Comparison of ENCODE assay signal across 16 cellular contexts in the genomic region with DNA sequence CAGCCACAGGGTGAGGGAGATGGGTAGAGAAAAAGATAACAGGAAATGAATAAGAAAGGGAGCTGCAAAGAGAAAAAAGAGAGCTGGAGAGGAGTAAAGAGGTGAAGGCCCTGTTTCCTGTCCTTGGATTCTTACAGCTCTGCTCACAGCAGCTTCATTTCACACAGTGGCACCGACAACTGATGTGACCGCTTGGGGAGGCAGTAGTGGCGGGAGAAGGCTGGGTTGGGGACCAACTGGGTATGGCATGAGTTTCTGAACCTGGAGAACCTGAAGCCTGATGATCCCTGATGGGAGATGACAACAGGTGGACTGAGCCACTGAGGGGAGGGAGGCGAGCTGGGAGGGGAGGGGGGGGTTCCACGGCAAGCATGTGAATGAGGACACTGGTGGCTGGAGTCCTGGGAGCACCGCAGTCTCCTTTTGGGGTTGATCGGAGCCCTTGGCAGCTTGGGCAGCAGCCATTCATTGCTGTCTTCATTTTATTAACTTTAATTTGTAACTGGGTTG. TPM values are rescaled to one million over a fixed set of nuclear protein-coding genes. Genes with fewer than 3 reads are reported as not detected.
DNase-seq lines count a peak whose midpoint lies in the region; ATAC-seq, FAIRE-seq and TF ChIP-seq lines count a peak whose summit lies in the region.
"Had no signal": no experiment of that assay in that cellular context is flagged by ENCODE, and none has a peak within 500 bp of the region (broad histone marks: within the 10 kb centered on the region; RNA-seq: fewer than 3 reads in every experiment).

No MANE protein-coding gene starts in this region.

- H3K9me3 ChIP-seq in CD4-positive, alpha-beta T cell (ENCODE audit: control insufficient read depth, low read length), result no peaks in the 10 kb centered on the region
- no peaks in the 10 kb centered on the region for H3K9me3 ChIP-seq in H1 (ENCODE audit: insufficient read depth in 2 of 2, low read depth in 1 of 2, low read length in 1 of 2)
- no peaks in the 10 kb centered on the region for H3K9me3 ChIP-seq in neuron (ENCODE audit: low read length)
- H3K9me3 ChIP-seq in vagina, result no peaks in the 10 kb centered on the region

- no peak overlapping the region for H2BK15ac ChIP-seq in H1 (ENCODE audit: low read length)

- peaks cover 40% of the 10 kb centered on the region for H3K4me1 Mint-ChIP-seq in CD4-positive, alpha-beta T cell (ENCODE audit: low read depth)
- H3K4me1 Mint-ChIP-seq in T-cell, result peaks cover 40 to 53% (median 41%) of the 10 kb centered on the region in 3 donors

- H2AFZ ChIP-seq in H1 (ENCODE audit: low read length) (no peak overlapping the region), neuron (ENCODE audit: low read depth, low read length) (peak overlapping the region; percentile 74)
- H2AFZ ChIP-seq: GM23248 had no signal

- POLR2A ChIA-PET in CD4-positive, alpha-beta T cell (lab: Charles Lee), result interaction anchor here (1.0 to 17.8 kb wide), 3 partner anchors 9 to 44 kb away, joined by 3 to 278 read pairs (median 5); partner anchors contain the start of gene TOB1
- POLR2A ChIA-PET in T-cell (lab: Charles Lee), result interaction anchor here (0.5 to 0.8 kb wide), 3 partner anchors 25 to 74 kb away, joined by 3 read pairs; no protein-coding TSS in a partner anchor
- POLR2A ChIA-PET in H1 (lab: Charles Lee; ENCODE audit: partially characterized antibody), result interaction anchor here (0.6 to 3.6 kb wide), 4 partner anchors 10 to 176 kb away, joined by 3 to 25 read pairs (median 5); partner anchors contain the start of gene TOB1

- no peak overlapping the region for H4K91ac ChIP-seq in H1 (replicated peaks; ENCODE audit: insufficient read length, low read length)

- no peak overlapping the region for H3K27ac ChIP-seq in CD4-positive, alpha-beta T cell (ENCODE audit: low read depth, low read length)
- H3K27ac ChIP-seq in H1 (ENCODE audit: low read depth, low read length) (no peak overlapping the region), vagina (no peak overlapping the region)
- H3K27ac ChIP-seq: GM23248 had no signal

- H2BK5ac ChIP-seq in H1 (ENCODE audit: low read depth, low read length), result peak overlapping the region; percentile 18; the same call in 1 of the 2 replicates

- no peak overlapping the region for H4K8ac ChIP-seq in H1 (ENCODE audit: extremely low read depth, insufficient read depth, low read length)

- no peaks in the 10 kb centered on the region for H3K79me1 ChIP-seq in H1 (ENCODE audit: low read depth, low read length)

- H3K4me1 ChIP-seq in H1 (replicated peaks in 1 of 4; ENCODE audit: control insufficient read depth in 3 of 4, insufficient read depth in 4 of 4, low read length in 3 of 4) (peaks cover 10 to 27% (median 17%) of the 10 kb centered on the region in 4 experiments), neuron (ENCODE audit: insufficient read depth, low read length) (peaks cover 37% of the 10 kb centered on the region), vagina (peaks cover 32% of the 10 kb centered on the region)

- intact Hi-C loops in CD4-positive, alpha-beta T cell (cut with DNase I, micrococcal nuclease), result no loop called here
- intact Hi-C loops in vagina (cut with DNase I), result loop anchor here (5.0 kb wide), 1 partner anchor 33 kb away; the partner anchor contains the start of gene TOB1

- no peak overlapping the region for H3K14ac ChIP-seq in H1 (ENCODE audit: insufficient read length)

- H3K23me2 ChIP-seq in H1 (ENCODE audit: low read depth, low read length), result no peaks in the 10 kb centered on the region

- H3K36me3 Mint-ChIP-seq in CD4-positive, alpha-beta T cell (ENCODE audit: low read depth), result no peaks in the 10 kb centered on the region
- no peaks in the 10 kb centered on the region for H3K36me3 Mint-ChIP-seq in T-cell

- no peak for FAIRE-seq in H1 (lab: Jason Lieb, UNC)
- FAIRE-seq: GM12891, GM19239 had no signal

- no peak for TF ChIP-seq RAD21 in H1 (IDR thresholded peaks at IDR 0.05 in 1 of 2, conservative IDR thresholded peaks at IDR 0.05 in 1 of 2; ENCODE audit: low read depth in 2 of 2, low read length in 2 of 2)

- H4K5ac ChIP-seq in H1 (ENCODE audit: insufficient read length, low read depth, low read length), result no peak overlapping the region

- no peak for DNase-seq in CD4-positive, alpha-beta T cell
- DNase-seq in T-cell (no peak), H1 (ENCODE audit: low read depth in 1 of 2, low spot score in 2 of 2) (no peak), T-helper 9 cell (no peak), NCI-H1092 (lab: John Stamatoyannopoulos, UW) (no peak), vagina (ENCODE audit: extremely low spot score in 2 of 2) (no peak)
- DNase-seq: AML-193, DMS79, GM23248, KG1, NCI-H1048, NCI-H2227 treated with DMSO at 0.1 percent for 48 hours, NCI-H524 treated with DMSO at 0.1 percent for 48 hours had no signal

- no peak overlapping the region for H2AK5ac ChIP-seq in H1 (ENCODE audit: low read depth, low read length)

- 0 out of 2 replicates have a peak overlapping the region, but pooled peaks have one; percentile 42 for H3K18ac ChIP-seq in H1 (ENCODE audit: extremely low read depth, low read length)

- no peak overlapping the region for H2BK120ac ChIP-seq in H1 (replicated peaks; ENCODE audit: low read depth, low read length)

- H3K27ac Mint-ChIP-seq in CD4-positive, alpha-beta T cell, result peak overlapping the region; percentile 47
- peak overlapping the region; percentile 55 for H3K27ac Mint-ChIP-seq in T-cell

- H3K4me3 ChIP-seq in H1 (ENCODE audit: extremely low read depth in 1 of 4, insufficient read depth in 2 of 4, low read depth in 3 of 4, low read length in 4 of 4) (no peak overlapping the region), neuron (ENCODE audit: low read length) (peak overlapping the region; percentile 13), vagina (no peak overlapping the region)
- H3K4me3 ChIP-seq: GM23248 had no signal

- 0 out of 2 replicates have a peak overlapping the region, but pooled peaks have one; percentile 38 for H2BK20ac ChIP-seq in H1 (ENCODE audit: low read length)

- no peak overlapping the region for H3K56ac ChIP-seq in H1 (replicated peaks; ENCODE audit: insufficient read length, low read depth, low read length)

- H3K4ac ChIP-seq in H1 (replicated peaks; ENCODE audit: insufficient read length, low read depth, low read length), result no peak overlapping the region

- no peak overlapping the region; the same call in 1 of the 2 replicates for H2BK12ac ChIP-seq in H1 (ENCODE audit: low read depth, low read length)

- TF ChIP-seq CTCF in CD4-positive, alpha-beta T cell (IDR thresholded peaks at IDR 0.05), result no peak
- no peak for TF ChIP-seq CTCF in H1 (IDR thresholded peaks at IDR 0.05; ENCODE audit: control extremely low read depth in 1 of 3, insufficient read depth in 1 of 3, low read depth in 1 of 3, low read length in 3 of 3)
- TF ChIP-seq CTCF in vagina (IDR thresholded peaks at IDR 0.05), result no peak

- 89% methylated on average over 4 of the region's 7 CpGs; no CpG with 5 or more reads in 1 of the 2 experiments for WGBS in H1 (ENCODE audit: extremely low coverage in 1 of 2, insufficient coverage in 1 of 2, insufficient read length in 1 of 2, insufficient replicate concordance in 2 of 2, low coverage in 1 of 2, low lambda C conversion rate in 2 of 2, missing lambda C conversion rate in 1 of 2), 2 experiments

- H3K9ac ChIP-seq in H1 (replicated peaks in 1 of 4; ENCODE audit: extremely low read depth in 1 of 4, low read depth in 3 of 4, low read length in 3 of 4), result no peak overlapping the region
- H3K9ac ChIP-seq: GM23248 had no signal

- no peak for TF ChIP-seq EP300 in H1 (IDR thresholded peaks at IDR 0.05; ENCODE audit: borderline replicate concordance in 1 of 2, low read depth in 2 of 2, low read length in 2 of 2)

- no peak overlapping the region for H3K23ac ChIP-seq in H1 (ENCODE audit: insufficient read length)

- CTCF ChIA-PET in CD4-positive, alpha-beta T cell (lab: Charles Lee), result interaction anchor here (0.9 to 1.9 kb wide), 2 partner anchors 26 to 48 kb away, joined by 3 to 5 read pairs; no protein-coding TSS in a partner anchor
- CTCF ChIA-PET in T-cell (lab: Charles Lee) (no interaction called here), H1 (lab: Charles Lee; ENCODE audit: partially characterized antibody) (interaction anchor here (0.6 to 1.8 kb wide), 5 partner anchors 9 to 117 kb away, joined by 3 to 5 read pairs (median 3); no protein-coding TSS in a partner anchor)

- H3K9me3 Mint-ChIP-seq in CD4-positive, alpha-beta T cell, result no peaks in the 10 kb centered on the region
- no peaks in the 10 kb centered on the region for H3K9me3 Mint-ChIP-seq in T-cell

- no peak for ATAC-seq in CD4-positive, alpha-beta T cell (ENCODE audit: poor library complexity)
- no peak for ATAC-seq in T-cell (replicated peaks in 1 of 4)

- no peaks in the 10 kb centered on the region for H3K27me3 ChIP-seq in CD4-positive, alpha-beta T cell (ENCODE audit: control insufficient read depth, insufficient read depth, low read length)
- H3K27me3 ChIP-seq in H1 (replicated peaks in 1 of 4; ENCODE audit: control insufficient read depth in 3 of 4, extremely low read depth in 1 of 4, insufficient read depth in 3 of 4, low read length in 3 of 4), result no peaks in the 10 kb centered on the region
- H3K27me3 ChIP-seq in neuron (ENCODE audit: insufficient read depth, low read length), result no peaks in the 10 kb centered on the region
- no peaks in the 10 kb centered on the region for H3K27me3 ChIP-seq in vagina

- no peaks in the 10 kb centered on the region for H3K79me2 ChIP-seq in H1 (ENCODE audit: control insufficient read depth in 1 of 2, insufficient read depth in 2 of 2, low read length in 2 of 2)

- H3K4me2 ChIP-seq in H1 (ENCODE audit: insufficient read depth in 1 of 2, low read depth in 2 of 2, low read length in 2 of 2), result no peak overlapping the region

- H3K36me3 ChIP-seq in H1 (ENCODE audit: control insufficient read depth in 2 of 4, insufficient read depth in 4 of 4, low read length in 3 of 4) (no peaks in the 10 kb centered on the region), neuron (ENCODE audit: insufficient read depth, low read length) (no peaks in the 10 kb centered on the region), vagina (no peaks in the 10 kb centered on the region)

- no peak for TF ChIP-seq POLR2A in H1 (IDR thresholded peaks at IDR 0.05; ENCODE audit: control extremely low read depth in 1 of 2, low read depth in 2 of 2, low read length in 2 of 2)
- no peak for TF ChIP-seq POLR2A in vagina (IDR thresholded peaks at IDR 0.05)

- H3K27me3 Mint-ChIP-seq in CD4-positive, alpha-beta T cell, result no peaks in the 10 kb centered on the region
- no peaks in the 10 kb centered on the region for H3K27me3 Mint-ChIP-seq in T-cell

- no peaks in the 10 kb centered on the region for H4K20me1 ChIP-seq in H1 (replicated peaks in 1 of 2; ENCODE audit: control insufficient read depth in 1 of 2, insufficient read depth in 2 of 2, low read length in 2 of 2)

- H3K4me3 Mint-ChIP-seq in CD4-positive, alpha-beta T cell, result no peak overlapping the region
- no peak overlapping the region for H3K4me3 Mint-ChIP-seq in T-cell

RNA-seq across cellular contexts. Expression of gene TOB1, which starts 34.3 kb away (rescaled TPM):
- total RNA-seq in CD4-positive, alpha-beta T cell, result 100 to 1,000 TPM; 419 to 449 TPM
- total RNA-seq in T-cell, result 100 to 1,000 TPM in 2 of 5 donors, 10 to 100 TPM in 3; 75.4 to 310 (median 92.6) TPM
- 20.8 and 26.7 TPM in 2 replicates for total RNA-seq in H1 (2021; fragmentation: NEBNext Ultra II Directional; extraction: Animal tissue kit (Norgen Biotek cat#: 25700))
- polyA plus RNA-seq in H1 (2011; rRNA removed), result 9.7 and 14.4 TPM in 2 replicates
- polyA plus RNA-seq in H1 (2011; cell fraction: cytosol; rRNA removed), result 12.0 TPM
- 17.7 TPM for polyA plus RNA-seq in H1 (2011; cell fraction: nucleus; rRNA removed)
- polyA plus RNA-seq in H1 (2012, experiment 1 of 2), result 24.8 to 32.2 TPM (median 27.7 TPM) in 4 replicates
- polyA plus RNA-seq in H1 (2012, experiment 2 of 2), result 5.9 TPM
- polyA plus RNA-seq in H1 (2013, experiment 1 of 2), result 21.6 TPM
- polyA plus RNA-seq in H1 (2013, experiment 2 of 2), result 22.3 TPM
- polyA minus RNA-seq in H1 (2011; rRNA and poly(A)+ RNA removed), result 22.6 and 27.7 TPM in 2 replicates
- 22.5 TPM for polyA minus RNA-seq in H1 (2011; cell fraction: cytosol; rRNA and poly(A)+ RNA removed)
- polyA minus RNA-seq in H1 (2011; cell fraction: nucleus; rRNA and poly(A)+ RNA removed), result 52.2 TPM
- total RNA-seq in vagina, result 74.4 TPM

Comparison
In these comparisons a context has a peak if more than half of its experiments do, and no peak if none do; other contexts are left out.
1. CTCF ChIA-PET loops: an anchor here in CD4-positive, alpha-beta T cell (0.9 to 1.9 kb wide) and H1 (0.6 to 1.8 kb wide); none called in T-cell.